Comparison of ENCODE assay signal across 19 cellular contexts in the genomic region with DNA sequence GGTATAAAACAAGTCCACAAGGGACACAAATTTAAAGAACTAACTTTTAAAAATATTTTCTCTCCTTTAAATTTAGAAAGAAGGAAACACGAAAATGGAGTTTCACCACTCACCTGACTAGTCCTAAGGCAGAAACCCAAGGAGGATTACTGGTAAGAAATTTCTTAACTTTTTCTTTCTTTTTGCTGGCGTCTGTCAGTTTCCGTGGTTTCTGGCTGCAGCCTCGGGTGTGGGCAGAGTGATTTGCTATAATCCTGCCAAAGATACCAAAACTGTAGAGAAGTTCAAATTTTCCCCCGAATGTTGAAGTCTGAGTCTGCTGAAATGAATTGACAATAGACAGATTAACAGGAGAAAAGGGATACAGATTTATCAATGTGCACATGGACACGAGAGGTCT.
DNase-seq lines count a peak whose midpoint lies in the region; ATAC-seq and TF ChIP-seq lines count a peak whose summit lies in the region.
"Had no signal": no experiment of that assay in that cellular context is flagged by ENCODE, and none has a peak within 500 bp of the region (broad histone marks: within the 10 kb centered on the region; RNA-seq: fewer than 3 reads in every experiment).

No MANE protein-coding gene starts in this region.

- H3K9me3 ChIP-seq in ascending aorta = no peaks in the 10 kb centered on the region
- H3K9me3 ChIP-seq in vagina = no peaks in the 10 kb centered on the region
- H3K9me3 ChIP-seq: SJSA1, stomach had no signal

- H3K27me3 ChIP-seq in ascending aorta (no peaks in the 10 kb centered on the region), vagina (no peaks in the 10 kb centered on the region)
- H3K27me3 ChIP-seq: cardiac muscle cell, SJSA1, stomach had no signal

- H3K36me3 ChIP-seq in ascending aorta (no peaks in the 10 kb centered on the region), vagina (no peaks in the 10 kb centered on the region)
- H3K36me3 ChIP-seq: cardiac muscle cell, SJSA1, stomach had no signal

- no peak overlapping the region for H3K4me3 Mint-ChIP-seq in stimulated activated effector memory CD8-positive, alpha-beta T cell treated with anti-CD3 and anti-CD28 coated beads, Interleukin-12 subunit alpha, Interleukin-12 subunit beta, amount 100 ng/mL, for 72 hours
- H3K4me3 Mint-ChIP-seq: endodermal cell had no signal

- no peaks in the 10 kb centered on the region for H3K36me3 Mint-ChIP-seq in stimulated activated effector memory CD8-positive, alpha-beta T cell treated with anti-CD3 and anti-CD28 coated beads, Interleukin-12 subunit alpha, Interleukin-12 subunit beta, amount 100 ng/mL, for 72 hours

- intact Hi-C loops in ascending aorta (cut with DNase I) (no loop called here), vagina (cut with DNase I) (no loop called here)

- H3K27ac Mint-ChIP-seq in stimulated activated effector memory CD8-positive, alpha-beta T cell treated with anti-CD3 and anti-CD28 coated beads, Interleukin-12 subunit alpha, Interleukin-12 subunit beta, amount 100 ng/mL, for 72 hours = no peak overlapping the region
- H3K27ac Mint-ChIP-seq: endodermal cell had no signal

- H3K27ac ChIP-seq in ascending aorta = peak overlapping the region; percentile 35 to 41
- H3K27ac ChIP-seq in vagina = no peak overlapping the region
- H3K27ac ChIP-seq: cardiac muscle cell, SJSA1 had no signal

- H3K4me1 ChIP-seq in ascending aorta = peaks cover 3 to 9% of the 10 kb centered on the region in 2 donors
- H3K4me1 ChIP-seq in vagina = no peaks in the 10 kb centered on the region
- H3K4me1 ChIP-seq: SJSA1, stomach had no signal

- no peak for TF ChIP-seq POLR2A in vagina (IDR thresholded peaks at IDR 0.05)

- DNase-seq in ascending aorta (ENCODE audit: low spot score in 2 of 2) (no peak), vagina (ENCODE audit: extremely low spot score in 2 of 2) (no peak), iPS-NIHi7 (ENCODE audit: extremely low spot score) (no peak), AG08395 (ENCODE audit: low spot score) (no peak)
- DNase-seq in stimulated activated effector memory CD8-positive, alpha-beta T cell treated with anti-CD3 and anti-CD28 coated beads, Interleukin-12 subunit alpha, Interleukin-12 subunit beta, amount 100 ng/mL, for 72 hours (ENCODE audit: low spot score in 2 of 2) = no peak
- DNase-seq: activated naive CD4-positive, alpha-beta T cell; C1 segment of cervical spinal cord; endodermal cell; HCEC 1CT; IMR-90; NCI-H1694 treated with DMSO at 0.1 percent for 48 hours; NCI-H526 treated with DMSO at 0.1 percent for 48 hours; retina; stomach had no signal

- ATAC-seq in GM18498 (IDR thresholded peaks at IDR 0.05; ENCODE audit: unreplicated experiment) (peak; percentile 31), GM21526 (IDR thresholded peaks at IDR 0.05; ENCODE audit: low FRiP score, unreplicated experiment) (peak; percentile 23), HG03558 (IDR thresholded peaks at IDR 0.05; ENCODE audit: extremely low read depth, unreplicated experiment) (peak; percentile 17)
- ATAC-seq in stimulated activated effector memory CD8-positive, alpha-beta T cell treated with anti-CD3 and anti-CD28 coated beads, Interleukin-12 subunit alpha, Interleukin-12 subunit beta, amount 100 ng/mL, for 72 hours = no peak

- TF ChIP-seq CTCF in ascending aorta (IDR thresholded peaks at IDR 0.05) = no peak
- TF ChIP-seq CTCF in vagina (IDR thresholded peaks at IDR 0.05) = no peak

- H3K4me1 Mint-ChIP-seq in stimulated activated effector memory CD8-positive, alpha-beta T cell treated with anti-CD3 and anti-CD28 coated beads, Interleukin-12 subunit alpha, Interleukin-12 subunit beta, amount 100 ng/mL, for 72 hours = no peaks in the 10 kb centered on the region

- H3K4me3 ChIP-seq in ascending aorta (peak overlapping the region; percentile 7), vagina (no peak overlapping the region)
- H3K4me3 ChIP-seq: cardiac muscle cell, SJSA1, stomach had no signal

- no peaks in the 10 kb centered on the region for H3K9me3 Mint-ChIP-seq in stimulated activated effector memory CD8-positive, alpha-beta T cell treated with anti-CD3 and anti-CD28 coated beads, Interleukin-12 subunit alpha, Interleukin-12 subunit beta, amount 100 ng/mL, for 72 hours

Comparison
In these comparisons a context has a peak if more than half of its experiments do, and no peak if none do; other contexts are left out.
1. H3K4me3 ChIP-seq: peak in ascending aorta (2 of 2); none in vagina (0 of 2).